ENCODE assay signal across 8 cellular contexts in genomic region chr1:39955547-39956539, GRCh38. TPM values are rescaled to one million over a fixed set of nuclear protein-coding genes. Genes with fewer than 3 reads are reported as not detected.
A peak's percentile ranks its signal among the peaks of the same experiment; 100 is the strongest.
DNase-seq lines count a peak whose midpoint lies in the region; ATAC-seq and TF ChIP-seq lines count a peak whose summit lies in the region.

No MANE protein-coding gene starts in this region.

- peaks cover 1% of the 10 kb centered on the region for H3K79me2 ChIP-seq in fibroblast of lung (ENCODE audit: control insufficient read depth, insufficient read depth, low read length)

- peaks cover 5% of the 10 kb centered on the region for H3K4me1 ChIP-seq in fibroblast of lung (ENCODE audit: control insufficient read depth, extremely low read depth, insufficient read depth, low read length)
- H3K4me1 ChIP-seq in upper lobe of left lung = peaks cover 29 to 67% (median 47%) of the 10 kb centered on the region in 4 donors

- no peak for DNase-seq in BJ (ENCODE audit: low read depth)
- DNase-seq in NOMO-1 treated with DMSO at 0.1 percent for 48 hours (lab: John Stamatoyannopoulos, UW; ENCODE audit: unreplicated experiment) = peak; percentile 53
- peak; percentile 40 for DNase-seq in activated T-cell treated with anti-CD3 and anti-CD28 coated beads, Interleukin-2, amount 50 U/mL, for 1 hour
- DNase-seq in fibroblast of lung (ENCODE audit: low read depth in 2 of 2) = peak; percentile 42 to 57
- DNase-seq in omental fat pad (ENCODE audit: low spot score) = no peak
- DNase-seq in upper lobe of left lung = peak in 1 of 2 donors; percentile 54

- H3K27me3 ChIP-seq in BJ (ENCODE audit: control insufficient read depth, insufficient read depth, low read length) = no peaks in the 10 kb centered on the region
- H3K27me3 ChIP-seq in fibroblast of lung (ENCODE audit: control insufficient read depth, insufficient read depth, low read length) = no peaks in the 10 kb centered on the region
- H3K27me3 ChIP-seq in upper lobe of left lung = no peaks in the 10 kb centered on the region

- H3K9me3 ChIP-seq in fibroblast of lung (ENCODE audit: control insufficient read depth, insufficient read depth, low read depth, low read length) (no peaks in the 10 kb centered on the region), upper lobe of left lung (no peaks in the 10 kb centered on the region)

- H3K4me3 ChIP-seq in BJ (ENCODE audit: low read depth, low read length) (peak overlapping the region; percentile 52), fibroblast of lung (replicated peaks in 1 of 4; ENCODE audit: control extremely low read depth in 1 of 4, insufficient read depth in 1 of 4, low read depth in 3 of 4, low read length in 4 of 4) (peak overlapping the region; percentile 54 to 81 (median 67)), upper lobe of left lung (peak overlapping the region; percentile 26 to 75 (median 61))

- WGBS in upper lobe of left lung, 2 donors = 14 to 16% methylated on average over 27 to 34 of the region's 36 CpGs

- H3K27ac ChIP-seq in fibroblast of lung (ENCODE audit: insufficient read depth, low read length) (peak overlapping the region; percentile 64), upper lobe of left lung (peak overlapping the region; percentile 15 to 94 (median 72))

- no peak for TF ChIP-seq POLR2A in upper lobe of left lung (IDR thresholded peaks at IDR 0.05)

- H3K4me2 ChIP-seq in fibroblast of lung (ENCODE audit: extremely low read depth, insufficient read depth, low read length) = peak overlapping the region; percentile 96

- CTCF ChIA-PET in BJ (lab: Yijun Ruan, JAX) = interaction anchor here (1.2 to 9.2 kb wide), 8 partner anchors 11 to 77 kb away, joined by 3 to 47 read pairs (median 6); partner anchors contain the start of gene MYCL

- H2AFZ ChIP-seq in fibroblast of lung (ENCODE audit: low read length) = peak overlapping the region; percentile 86

- ATAC-seq in GM19328 (IDR thresholded peaks at IDR 0.05; ENCODE audit: unreplicated experiment) (peak; percentile 28), HG03520 (IDR thresholded peaks at IDR 0.05; ENCODE audit: unreplicated experiment) (peak; percentile 25), omental fat pad (ENCODE audit: low FRiP score) (peak; percentile 57), upper lobe of left lung (ENCODE audit: low FRiP score in 2 of 2) (peak; percentile 1 to 54)

- POLR2A ChIA-PET in BJ (lab: Charles Lee) = interaction anchor here (0.6 to 0.8 kb wide), 2 partner anchors 10 to 74 kb away, joined by 3 to 4 read pairs; no protein-coding TSS in a partner anchor

- no peak for TF ChIP-seq EP300 in upper lobe of left lung (IDR thresholded peaks at IDR 0.05)

- H4K20me1 ChIP-seq in fibroblast of lung (ENCODE audit: control insufficient read depth, extremely low read depth, insufficient read depth, low read length) = no peaks in the 10 kb centered on the region

- H3K9ac ChIP-seq in fibroblast of lung (ENCODE audit: insufficient read depth, low read length) = peak overlapping the region; percentile 59

- TF ChIP-seq CTCF in BJ (IDR thresholded peaks at IDR 0.05; ENCODE audit: insufficient read depth, low read depth, low read length) (no peak), fibroblast of lung (conservative IDR thresholded peaks at IDR 0.05 in 1 of 2, IDR thresholded peaks at IDR 0.05 in 1 of 2; ENCODE audit: low read depth in 1 of 2, low read length in 2 of 2) (no peak), omental fat pad (IDR thresholded peaks at IDR 0.05) (no peak), upper lobe of left lung (IDR thresholded peaks at IDR 0.05) (no peak)

- H3K36me3 ChIP-seq in BJ (ENCODE audit: control insufficient read depth, insufficient read depth, low read length) (no peaks in the 10 kb centered on the region), fibroblast of lung (ENCODE audit: control insufficient read depth, insufficient read depth, low read length) (no peaks in the 10 kb centered on the region), upper lobe of left lung (peaks cover 0 to 3% (median 0%) of the 10 kb centered on the region in 4 donors)

RNA-seq across cellular contexts. Expression of gene MFSD2A, which starts 0.9 kb away (rescaled TPM):
- polyA plus RNA-seq in BJ (2011; rRNA removed) (0.94 and 2.0 TPM in 2 replicates), fibroblast of lung (0.90 and 4.5 TPM in 2 replicates)
- 1.4 and 2.2 TPM in 2 replicates for polyA minus RNA-seq in BJ (2011; rRNA and poly(A)+ RNA removed)
- total RNA-seq in fibroblast of lung (1.0 and 1.2 TPM in 2 replicates), omental fat pad (10 to 100 TPM in 2 of 4 donors, 1 to 10 TPM in 1, under 1 TPM in 1; 0.95 to 75.9 (median 41.1) TPM), upper lobe of left lung (100 to 1,000 TPM in 3 of 6 donors, 10 to 100 TPM in 3; 63.9 to 196 (median 109) TPM)
- polyA plus RNA-seq in fibroblast of lung (2012) = 0.89 and 3.9 TPM in 2 replicates
- polyA minus RNA-seq in fibroblast of lung (ENCODE audit: low replicate concordance) = 11.5 and 11.6 TPM in 2 replicates

RNA-seq across cellular contexts. Expression of gene MYCL, which starts 54.1 kb away (rescaled TPM):
- 0.22 TPM in 2 replicates for polyA plus RNA-seq in BJ (2011; rRNA removed)
- polyA minus RNA-seq in BJ (2011; rRNA and poly(A)+ RNA removed) = 0.14 TPM in 1 of 2 replicates, not detected in the other
- under 0.01 and 0.26 TPM in 2 replicates for total RNA-seq in fibroblast of lung
- 0.09 and 0.11 TPM in 2 replicates for polyA plus RNA-seq in fibroblast of lung
- polyA plus RNA-seq in fibroblast of lung (2012) = 0.13 and 0.14 TPM in 2 replicates
- 0.07 TPM in 1 of 2 replicates, not detected in the other for polyA minus RNA-seq in fibroblast of lung (ENCODE audit: low replicate concordance)
- 1 to 10 TPM in 1 of 4 donors, under 1 TPM in 1, not detected in 2; 0.31 to 1.3 TPM for total RNA-seq in omental fat pad
- total RNA-seq in upper lobe of left lung = 1 to 10 TPM; 4.3 to 8.2 (median 6.1) TPM

Comparison
In these comparisons a context has a peak if more than half of its experiments do, and no peak if none do; other contexts are left out.
1. DNase-seq: peak in NOMO-1 treated with DMSO at 0.1 percent for 48 hours (single experiment), activated T-cell treated with anti-CD3 and anti-CD28 coated beads, Interleukin-2, amount 50 U/mL, for 1 hour (single experiment) and fibroblast of lung (2 of 2); none in BJ (single experiment) and omental fat pad (single experiment).
2. Peak in every context shown above with its lines, with median percentiles within 50 percentile points of each other: H3K4me3 ChIP-seq and ATAC-seq.